Comparison of ENCODE assay signal across 21 cellular contexts in genomic region chr7:130950054-130950453, GRCh38.
"Had no signal": no experiment of that assay in that cellular context is flagged by ENCODE, and none has a peak within 500 bp of the region (broad histone marks: within the 10 kb centered on the region; RNA-seq: fewer than 3 reads in every experiment).

No MANE protein-coding gene starts in this region.

- H3K27ac ChIP-seq: body of pancreas, cardiac muscle cell, lower lobe of right lung had no signal

- H3K4me1 ChIP-seq: body of pancreas had no signal

- H3K9me3 ChIP-seq: body of pancreas, lower lobe of right lung, stomach, upper lobe of left lung had no signal

- H3K36me3 ChIP-seq: cardiac muscle cell had no signal

- DNase-seq: activated B cell treated with CpG ODN at 0.5 μM for 24 hours; activated CD4-positive, alpha-beta memory T cell treated with anti-CD3 and anti-CD28 coated beads for 36 hours; activated CD4-positive, alpha-beta T cell treated with anti-CD3 and anti-CD28 coated beads for 36 hours; activated effector memory CD4-positive, alpha-beta T cell treated with anti-CD3 and anti-CD28 coated beads, Interleukin-2, amount 50 U/mL, for 16 hours; activated naive CD4-positive, alpha-beta T cell treated with anti-CD3 and anti-CD28 coated beads, Interleukin-2, amount 50 U/mL, for 16 hours; activated naive CD8-positive, alpha-beta T cell treated with anti-CD3 and anti-CD28 coated beads, Interleukin-2, amount 50 U/mL, for 24 hours; activated T-cell treated with anti-CD3 and anti-CD28 coated beads, Interleukin-2, amount 50 U/mL, for 72 hours; body of pancreas; cortex of kidney; kidney; lower lobe of right lung; naive B cell; nucleus accumbens; small intestine; stomach; T-helper 17 cell; upper lobe of left lung had no signal

- H3K4me3 ChIP-seq: body of pancreas, cardiac muscle cell, lower lobe of right lung, stomach, upper lobe of left lung had no signal

- H3K9me3 Mint-ChIP-seq: activated B cell treated with CpG ODN at 0.5 μM for 24 hours; activated CD4-positive, alpha-beta memory T cell treated with anti-CD3 and anti-CD28 coated beads for 36 hours; activated naive CD8-positive, alpha-beta T cell treated with anti-CD3 and anti-CD28 coated beads, Interleukin-2, amount 50 U/mL, for 24 hours; activated T-cell treated with anti-CD3 and anti-CD28 coated beads, Interleukin-2, amount 50 U/mL, for 72 hours; naive B cell; stimulated activated memory B cell treated with anti-CD40 and anti-IgM and Interleukin-4, amounts not matched to agents 10 μg/mL and 1 μg/mL and 100 μg/mL, for 72 hours had no signal

- H3K4me3 Mint-ChIP-seq: activated B cell treated with CpG ODN at 0.5 μM for 24 hours; activated CD4-positive, alpha-beta memory T cell treated with anti-CD3 and anti-CD28 coated beads for 36 hours; activated naive CD8-positive, alpha-beta T cell treated with anti-CD3 and anti-CD28 coated beads, Interleukin-2, amount 50 U/mL, for 24 hours; activated T-cell treated with anti-CD3 and anti-CD28 coated beads, Interleukin-2, amount 50 U/mL, for 72 hours; naive B cell; stimulated activated memory B cell treated with anti-CD40 and anti-IgM and Interleukin-4, amounts not matched to agents 10 μg/mL and 1 μg/mL and 100 μg/mL, for 72 hours had no signal

- H3K27ac Mint-ChIP-seq: activated CD4-positive, alpha-beta memory T cell treated with anti-CD3 and anti-CD28 coated beads for 36 hours; activated CD4-positive, alpha-beta T cell treated with anti-CD3 and anti-CD28 coated beads for 36 hours; activated naive CD8-positive, alpha-beta T cell treated with anti-CD3 and anti-CD28 coated beads, Interleukin-2, amount 50 U/mL, for 24 hours; activated T-cell treated with anti-CD3 and anti-CD28 coated beads, Interleukin-2, amount 50 U/mL, for 72 hours; stimulated activated memory B cell treated with anti-CD40 and anti-IgM and Interleukin-4, amounts not matched to agents 10 μg/mL and 1 μg/mL and 100 μg/mL, for 72 hours; T-helper 17 cell had no signal

- H3K27me3 ChIP-seq: body of pancreas, cardiac muscle cell, stomach, upper lobe of left lung had no signal

- ATAC-seq: activated CD4-positive, alpha-beta T cell treated with anti-CD3 and anti-CD28 coated beads for 36 hours; activated naive CD8-positive, alpha-beta T cell treated with anti-CD3 and anti-CD28 coated beads, Interleukin-2, amount 50 U/mL, for 24 hours; body of pancreas; lower lobe of right lung; sciatic nerve; stimulated activated memory B cell treated with anti-CD40 and anti-IgM and Interleukin-4, amounts not matched to agents 10 μg/mL and 1 μg/mL and 100 μg/mL, for 72 hours; T-helper 17 cell had no signal

- FAIRE-seq: endometrium, kidney, small intestine had no signal

- H3K27me3 Mint-ChIP-seq: activated B cell treated with CpG ODN at 0.5 μM for 24 hours; activated CD4-positive, alpha-beta memory T cell treated with anti-CD3 and anti-CD28 coated beads for 36 hours; activated CD4-positive, alpha-beta T cell treated with anti-CD3 and anti-CD28 coated beads for 36 hours; activated naive CD8-positive, alpha-beta T cell treated with anti-CD3 and anti-CD28 coated beads, Interleukin-2, amount 50 U/mL, for 24 hours; naive B cell; stimulated activated memory B cell treated with anti-CD40 and anti-IgM and Interleukin-4, amounts not matched to agents 10 μg/mL and 1 μg/mL and 100 μg/mL, for 72 hours; T-helper 17 cell had no signal
